Comparison of ENCODE assay signal across 8 cellular contexts in the genomic region with DNA sequence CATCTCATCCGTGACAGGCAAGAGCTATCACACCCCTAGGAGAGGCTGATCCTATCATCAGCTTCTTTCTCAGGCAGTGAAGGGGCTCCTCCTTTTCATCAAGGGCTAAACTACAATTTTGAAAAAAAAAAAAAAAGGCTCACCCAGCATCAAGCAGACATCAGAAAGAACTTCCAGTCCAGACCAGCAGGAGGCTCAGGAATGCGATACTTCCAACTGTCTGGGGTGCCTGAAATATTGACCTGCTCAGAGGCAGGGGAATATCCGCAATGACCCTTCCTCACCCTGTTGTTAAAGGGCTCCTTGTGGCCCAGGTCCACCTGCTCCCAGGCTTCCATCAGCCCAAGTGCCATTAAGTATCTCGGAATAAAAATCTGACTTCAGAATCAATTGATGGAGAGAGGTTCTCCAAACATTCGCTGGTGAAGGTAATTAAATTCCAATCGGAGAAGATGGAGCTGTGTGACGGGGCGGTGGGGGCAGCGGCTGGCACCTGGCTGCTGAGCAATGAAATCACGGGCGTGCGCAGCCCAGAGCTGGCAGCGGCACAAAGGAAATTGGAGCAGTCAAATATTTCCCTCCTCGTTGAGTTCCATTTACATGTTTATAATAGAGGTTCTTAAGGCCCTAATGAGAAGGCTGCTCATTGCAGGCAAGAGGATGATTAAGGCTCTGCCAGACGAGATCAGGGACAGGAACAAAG.
DNase-seq lines count a peak whose midpoint lies in the region; ATAC-seq, FAIRE-seq and TF ChIP-seq lines count a peak whose summit lies in the region.
"Had no signal": no experiment of that assay in that cellular context is flagged by ENCODE, and none has a peak within 500 bp of the region (broad histone marks: within the 10 kb centered on the region; RNA-seq: fewer than 3 reads in every experiment).

No MANE protein-coding gene starts in this region.

- no peak for TF ChIP-seq EP300 in K562 (IDR thresholded peaks at IDR 0.05; ENCODE audit: low read length)

- peak; percentile 14 for TF ChIP-seq CTCF in GM06990 (IDR thresholded peaks at IDR 0.05; ENCODE audit: insufficient read depth, low read length, poor library complexity, severe bottlenecking)
- TF ChIP-seq CTCF in K562 (IDR thresholded peaks at IDR 0.05 in 2 of 3, conservative IDR thresholded peaks at IDR 0.05 in 1 of 3; ENCODE audit: insufficient read depth in 2 of 3, low read depth in 1 of 3, low read length in 3 of 3), result peak; percentile 23 to 48 (median 34); a peak in 3 of 6 replicates

- peaks cover 5% of the 10 kb centered on the region; the same call in 1 of the 2 replicates for H4K20me1 ChIP-seq in K562 (replicated peaks; ENCODE audit: control insufficient read depth, insufficient read depth, low read length)

- no peaks in the 10 kb centered on the region for H3K4me1 ChIP-seq in K562 (replicated peaks in 1 of 2; ENCODE audit: control insufficient read depth in 2 of 2, insufficient read depth in 2 of 2, low read length in 2 of 2)

- CTCF ChIA-PET in K562 (lab: Yijun Ruan, JAX; ENCODE audit: low intra/inter-chr PET ratio), result interaction anchor here (0.7 kb wide), 1 partner anchor 42 kb away, joined by 3 read pairs; no protein-coding TSS in a partner anchor

- no peak overlapping the region for H2AFZ ChIP-seq in K562 (ENCODE audit: low read depth, low read length)

- H3K36me3 ChIP-seq in GM06990 (ENCODE audit: control insufficient read depth, insufficient read depth, low read length) (no peaks in the 10 kb centered on the region), K562 (ENCODE audit: control insufficient read depth, insufficient read depth, low read length) (no peaks in the 10 kb centered on the region)
- H3K36me3 ChIP-seq: neutrophil had no signal

- WGBS in K562 (ENCODE audit: insufficient coverage, low coverage, missing lambda C conversion rate), result 3% methylated on average over 15 of the region's 15 CpGs

- no peak overlapping the region for H3K4me2 ChIP-seq in K562 (ENCODE audit: insufficient read depth, low read length)

- no peak for FAIRE-seq in K562 (lab: Jason Lieb, UNC)

- peaks cover 7% of the 10 kb centered on the region for H3K27me3 ChIP-seq in GM06990 (replicated peaks; ENCODE audit: control insufficient read depth, insufficient read depth, low read length)
- peaks cover 6 to 72% of the 10 kb centered on the region in 2 experiments; a peak in 4 of 5 replicates for H3K27me3 ChIP-seq in K562 (ENCODE audit: control insufficient read depth in 2 of 2, insufficient read depth in 2 of 2, low read length in 2 of 2)
- H3K27me3 ChIP-seq: neutrophil had no signal

- POLR2A ChIA-PET in K562 (lab: Yijun Ruan, JAX), result interaction anchor here (0.7 kb wide), 1 partner anchor 81 kb away, joined by 3 read pairs; no protein-coding TSS in a partner anchor

- in situ Hi-C loops in K562 (cut with MboI), result no loop called here

- no peaks in the 10 kb centered on the region for H3K9me1 ChIP-seq in K562 (ENCODE audit: control insufficient read depth, insufficient read depth, low read length)

- ATAC-seq in K562, result peak; percentile 47; the same call in 1 of the 3 replicates
- no peak for ATAC-seq in HG03432 (IDR thresholded peaks at IDR 0.05; ENCODE audit: unreplicated experiment)
- no peak for ATAC-seq in HG03439 (IDR thresholded peaks at IDR 0.05; ENCODE audit: unreplicated experiment)

- no peaks in the 10 kb centered on the region for H3K9me3 ChIP-seq in K562 (replicated peaks; ENCODE audit: control insufficient read depth, insufficient read depth, low read depth, low read length)
- H3K9me3 ChIP-seq: neutrophil had no signal

- no peaks in the 10 kb centered on the region for H3K79me2 ChIP-seq in K562 (ENCODE audit: control insufficient read depth, insufficient read depth, low read length)

- no peak overlapping the region for H3K9ac ChIP-seq in K562 (ENCODE audit: insufficient read depth in 1 of 2, low read depth in 2 of 2, low read length in 2 of 2)

- intact Hi-C loops in K562 (cut with micrococcal nuclease), result no loop called here

- no TSS peak for BruUV-seq in K562 (replicated peaks; lab: Mats Ljungman, UMichigan)

- TF ChIP-seq POLR2A in K562 (conservative IDR thresholded peaks at IDR 0.05), result no peak

- no peak overlapping the region for H3K27ac ChIP-seq in K562 (ENCODE audit: extremely low read depth, low read depth, low read length)
- H3K27ac ChIP-seq: neutrophil had no signal

- DNase-seq in GM06990 (ENCODE audit: extremely low read depth, insufficient read length), result no peak
- DNase-seq in NCI-H2029 (lab: John Stamatoyannopoulos, UW), result peak; percentile 81
- peak in 2 of 4 experiments; percentile 28 to 33 for DNase-seq in K562 (ENCODE audit: extremely low read depth in 1 of 4, low spot score in 3 of 4)
- DNase-seq in occipital lobe (lab: John Stamatoyannopoulos, UW), result peak; percentile 14
- no peak for DNase-seq in activated naive CD4-positive, alpha-beta T cell treated with anti-CD3 and anti-CD28 coated beads, Interleukin-2, amount 50 U/mL, for 16 hours

- TF ChIP-seq RAD21 in K562 (CRISPR knock-in tag; conservative IDR thresholded peaks at IDR 0.05 in 1 of 2, IDR thresholded peaks at IDR 0.05 in 1 of 2), result peak; percentile 12 to 17; a peak in 2 of 4 replicates

- H3K4me3 ChIP-seq in GM06990 (replicated peaks; ENCODE audit: low read depth, low read length) (no peak overlapping the region), K562 (no peak overlapping the region)

TF ChIP-seq in K562, 482 proteins besides CTCF, POLR2A, EP300 and RAD21:
- TF ChIP-seq NR2C1 (IDR thresholded peaks at IDR 0.05), result peak; percentile 50
- TF ChIP-seq NR2C1 (tag; IDR thresholded peaks at IDR 0.05), result peak; percentile 68
- no peak for TF ChIP-seq POLR3G (IDR thresholded peaks at IDR 0.05; ENCODE audit: extremely low read depth, insufficient read length, insufficient replicate concordance)
- peak; percentile 87 for TF ChIP-seq ZNF384 (IDR thresholded peaks at IDR 0.05; ENCODE audit: low read depth, low read length)
- no peak for TF ChIP-seq NR2C2 (CRISPR knock-in tag; IDR thresholded peaks at IDR 0.05)
- 0 out of 2 replicates have a peak, but pooled peaks have one; percentile 24 for TF ChIP-seq NR2C2 (tag; IDR thresholded peaks at IDR 0.05)
TF ChIP-seq in K562: peak in this region for 3.

Comparison
In these comparisons a context has a peak if more than half of its experiments do, and no peak if none do; other contexts are left out.
1. DNase-seq: peak in NCI-H2029 (single experiment) and occipital lobe (single experiment); none in GM06990 (single experiment) and activated naive CD4-positive, alpha-beta T cell treated with anti-CD3 and anti-CD28 coated beads, Interleukin-2, amount 50 U/mL, for 16 hours (single experiment).